In the genomic region with DNA sequence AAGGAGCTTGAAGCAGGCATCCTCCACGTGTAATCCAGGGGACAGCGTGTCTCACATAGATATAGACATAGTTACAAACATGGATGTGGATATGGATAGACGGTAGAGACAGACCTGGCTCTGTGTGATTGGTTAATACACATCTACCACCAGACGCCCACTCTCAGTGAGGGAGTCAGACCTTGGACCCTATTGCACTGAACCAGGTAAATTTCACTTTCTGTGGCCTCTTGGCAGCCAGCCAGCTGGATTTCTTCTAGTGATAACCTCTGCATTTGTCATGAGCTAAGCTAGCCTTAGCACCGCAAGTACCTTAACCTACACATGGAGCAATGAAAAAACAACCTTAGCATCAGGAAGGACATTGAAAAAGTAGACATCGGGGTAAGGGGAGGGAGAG, we compare ENCODE assay signal across 21 cellular contexts.
"Had no signal": no experiment of that assay in that cellular context is flagged by ENCODE, and none has a peak within 500 bp of the region (broad histone marks: within the 10 kb centered on the region; RNA-seq: fewer than 3 reads in every experiment).

No MANE protein-coding gene starts in this region.

- H3K4me3 ChIP-seq: esophagus squamous epithelium, gastroesophageal sphincter, lung, pancreas, smooth muscle cell, suprapubic skin, thyroid gland had no signal

- H3K36me3 ChIP-seq: esophagus squamous epithelium, gastroesophageal sphincter, pancreas, suprapubic skin, thyroid gland had no signal

- FAIRE-seq: keratinocyte, pancreas, urothelium cell line had no signal

- H3K4me1 ChIP-seq: esophagus squamous epithelium, gastroesophageal sphincter, pancreas, suprapubic skin, thyroid gland had no signal

- H3K9me3 ChIP-seq: esophagus squamous epithelium, gastroesophageal sphincter, pancreas, suprapubic skin, thyroid gland had no signal

- H3K27me3 ChIP-seq: esophagus squamous epithelium, gastroesophageal sphincter, suprapubic skin, thyroid gland had no signal

- DNase-seq: esophagus squamous epithelium; foreskin fibroblast; glutamatergic neuron; immature natural killer cell; left cardiac atrium; left ventricle myocardium superior; mesenchymal stem cell; midbrain; occipital lobe; pancreas; right cardiac atrium; stimulated activated CD4-positive, alpha-beta T cell treated with anti-CD3 and anti-CD28 coated beads, Interleukin-2, amount 100 ng/mL, for 48 hours; stimulated activated naive CD4-positive, alpha-beta T cell treated with Interleukin-2 at 50 U/mL for 16 hours; thyroid gland had no signal

- ATAC-seq: gastroesophageal sphincter; left cardiac atrium; left ventricle myocardium superior; natural killer cell treated with Interleukin-12 subunit alpha and Interleukin-12 subunit beta and Interleukin-15 and Interleukin-18, amount 100 ng/mL, for 72 hours; pancreas; right cardiac atrium had no signal

- H3K4me2 ChIP-seq: smooth muscle cell had no signal

- H3K27ac ChIP-seq: esophagus squamous epithelium, gastroesophageal sphincter, pancreas, suprapubic skin, thyroid gland had no signal
